ENCODE assay signal across 16 cellular contexts in genomic region chr4:24104173-24104572, GRCh38.
A peak's percentile ranks its signal among the peaks of the same experiment; 100 is the strongest.
DNase-seq lines count a peak whose midpoint lies in the region; ATAC-seq and TF ChIP-seq lines count a peak whose summit lies in the region.
"Had no signal": no experiment of that assay in that cellular context is flagged by ENCODE, and none has a peak within 500 bp of the region (broad histone marks: within the 10 kb centered on the region; RNA-seq: fewer than 3 reads in every experiment).

No MANE protein-coding gene starts in this region.

- DNase-seq in left ventricle myocardium inferior (no peak), sciatic nerve (ENCODE audit: low spot score) (no peak), HEK293T (ENCODE audit: extremely low spot score) (no peak)
- DNase-seq: body of pancreas; DMS79 treated with DMSO at 0.1 percent for 48 hours; KBM-7; NCI-H526 treated with DMSO at 0.1 percent for 48 hours; pancreas; stimulated activated CD4-positive, alpha-beta T cell treated with anti-CD3 and anti-CD28 coated beads, Interleukin-2, amount 100 ng/mL, for 24 hours had no signal

- H3K27me3 Mint-ChIP-seq in brain, result no peaks in the 10 kb centered on the region

- POLR2A ChIA-PET in HEK293 (lab: Yijun Ruan, JAX), result no interaction called here
- POLR2A ChIA-PET in HEK293T (lab: Yijun Ruan, JAX), result no interaction called here

- 0 out of 2 replicates have a peak overlapping the region, but pooled peaks have one; percentile 17 for H3K27ac ChIP-seq in HEK293 (ENCODE audit: extremely low read depth, low read depth, low read length)
- H3K27ac ChIP-seq in left ventricle myocardium inferior (replicated peaks), result peak overlapping the region; percentile 51
- H3K27ac ChIP-seq: BLaER1 treated with 17β-estradiol and CSF1 and Interleukin-3, amounts not matched to agents 10 nM and 100 nM; body of pancreas; pancreas; RWPE1 had no signal

- peaks cover 30% of the 10 kb centered on the region for H3K4me1 Mint-ChIP-seq in brain

- peak; percentile 44 for ATAC-seq in sciatic nerve
- no peak for ATAC-seq in GM21786 (IDR thresholded peaks at IDR 0.05; ENCODE audit: unreplicated experiment)
- ATAC-seq in GM21528 (IDR thresholded peaks at IDR 0.05; ENCODE audit: low FRiP score, unreplicated experiment), result no peak
- ATAC-seq in GM21390 (IDR thresholded peaks at IDR 0.05; ENCODE audit: unreplicated experiment), result no peak
- ATAC-seq: body of pancreas, pancreas had no signal

- H3K4me3 ChIP-seq in HEK293 (ENCODE audit: low read depth, low read length), result no peak overlapping the region
- no peak overlapping the region for H3K4me3 ChIP-seq in left ventricle myocardium inferior
- H3K4me3 ChIP-seq: BLaER1 treated with 17β-estradiol and CSF1 and Interleukin-3, amounts not matched to agents 10 nM and 100 nM; body of pancreas; pancreas had no signal

- TF ChIP-seq CTCF in HEK293 (tag by site-specific recombination; IDR thresholded peaks at IDR 0.05) (no peak), brain (conservative IDR thresholded peaks at IDR 0.05) (no peak), left ventricle myocardium inferior (IDR thresholded peaks at IDR 0.05; ENCODE audit: borderline replicate concordance) (no peak)

- CTCF ChIA-PET in HEK293 (lab: Yijun Ruan, JAX) (interaction anchor here (0.8 kb wide), 1 partner anchor 79 kb away, joined by 5 read pairs; no protein-coding TSS in a partner anchor), HEK293T (lab: Yijun Ruan, JAX) (no interaction called here)

- H3K9me3 ChIP-seq in HEK293 (ENCODE audit: control insufficient read depth, insufficient read depth, low read depth, low read length), result no peaks in the 10 kb centered on the region
- no peaks in the 10 kb centered on the region for H3K9me3 ChIP-seq in left ventricle myocardium inferior (replicated peaks)
- H3K9me3 ChIP-seq: BLaER1 treated with 17β-estradiol and CSF1 and Interleukin-3, amounts not matched to agents 10 nM and 100 nM; body of pancreas; pancreas had no signal

- no peaks in the 10 kb centered on the region for H3K36me3 ChIP-seq in HEK293 (ENCODE audit: control insufficient read depth in 2 of 2, insufficient read depth in 1 of 2, low read length in 2 of 2)
- no peaks in the 10 kb centered on the region for H3K36me3 ChIP-seq in left ventricle myocardium inferior
- H3K36me3 ChIP-seq: BLaER1 treated with 17β-estradiol and CSF1 and Interleukin-3, amounts not matched to agents 10 nM and 100 nM; pancreas had no signal

- H3K36me3 Mint-ChIP-seq in brain, result no peaks in the 10 kb centered on the region

- H3K27me3 ChIP-seq in left ventricle myocardium inferior (ENCODE audit: low read depth), result no peaks in the 10 kb centered on the region
- H3K27me3 ChIP-seq: BLaER1 treated with 17β-estradiol and CSF1 and Interleukin-3, amounts not matched to agents 10 nM and 100 nM; body of pancreas; pancreas had no signal

- peak overlapping the region in 1 of 5 experiments; percentile 64 for H3K4me3 Mint-ChIP-seq in brain

- H3K27ac Mint-ChIP-seq in brain, result peak overlapping the region in 4 of 5 experiments; percentile 2 to 79 (median 67)

- H3K9me3 Mint-ChIP-seq in brain, result no peaks in the 10 kb centered on the region

- intact Hi-C loops in left ventricle myocardium inferior (cut with micrococcal nuclease), result no loop called here
- intact Hi-C loops in sciatic nerve (cut with DNase I), result no loop called here

- H3K4me1 ChIP-seq in HEK293 (ENCODE audit: control insufficient read depth, insufficient read depth, low read length) (peaks cover 6% of the 10 kb centered on the region), left ventricle myocardium inferior (peaks cover 28% of the 10 kb centered on the region)
- H3K4me1 ChIP-seq: pancreas had no signal

TF ChIP-seq in HEK293, 187 proteins besides CTCF, POLR2A, EP300 and RAD21 (continues in another document):
- TF ChIP-seq, protein P1, sequence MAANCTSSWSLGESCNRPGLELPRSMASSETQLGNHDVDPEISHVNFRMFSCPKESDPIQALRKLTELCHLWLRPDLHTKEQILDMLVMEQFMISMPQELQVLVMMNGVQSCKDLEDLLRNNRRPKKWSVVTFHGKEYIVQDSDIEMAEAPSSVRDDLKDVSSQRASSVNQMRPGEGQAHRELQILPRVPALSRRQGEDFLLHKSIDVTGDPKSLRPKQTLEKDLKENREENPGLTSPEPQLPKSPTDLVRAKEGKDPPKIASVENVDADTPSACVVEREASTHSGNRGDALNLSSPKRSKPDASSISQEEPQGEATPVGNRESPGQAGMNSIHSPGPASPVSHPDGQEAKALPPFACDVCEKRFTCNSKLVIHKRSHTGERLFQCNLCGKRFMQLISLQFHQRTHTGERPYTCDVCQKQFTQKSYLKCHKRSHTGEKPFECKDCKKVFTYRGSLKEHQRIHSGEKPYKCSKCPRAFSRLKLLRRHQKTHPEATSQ (tag by site-specific recombination; IDR thresholded peaks at IDR 0.05), result no peak
- TF ChIP-seq PRDM10 (tag by site-specific recombination; IDR thresholded peaks at IDR 0.05), result no peak
- no peak for TF ChIP-seq MYNN (tag by site-specific recombination; IDR thresholded peaks at IDR 0.05; ENCODE audit: borderline replicate concordance)

TF ChIP-seq in HEK293T, 16 proteins besides CTCF, POLR2A, EP300 and RAD21:
- TF ChIP-seq L3MBTL2 (conservative IDR thresholded peaks at IDR 0.05) (no peak), LEF1 (IDR thresholded peaks at IDR 0.05; ENCODE audit: borderline replicate concordance) (no peak), SP1 (IDR thresholded peaks at IDR 0.05) (no peak), ELF4 (IDR thresholded peaks at IDR 0.05) (no peak), CTBP1 (IDR thresholded peaks at IDR 0.05; ENCODE audit: borderline replicate concordance) (no peak)
- TF ChIP-seq, protein P2, sequence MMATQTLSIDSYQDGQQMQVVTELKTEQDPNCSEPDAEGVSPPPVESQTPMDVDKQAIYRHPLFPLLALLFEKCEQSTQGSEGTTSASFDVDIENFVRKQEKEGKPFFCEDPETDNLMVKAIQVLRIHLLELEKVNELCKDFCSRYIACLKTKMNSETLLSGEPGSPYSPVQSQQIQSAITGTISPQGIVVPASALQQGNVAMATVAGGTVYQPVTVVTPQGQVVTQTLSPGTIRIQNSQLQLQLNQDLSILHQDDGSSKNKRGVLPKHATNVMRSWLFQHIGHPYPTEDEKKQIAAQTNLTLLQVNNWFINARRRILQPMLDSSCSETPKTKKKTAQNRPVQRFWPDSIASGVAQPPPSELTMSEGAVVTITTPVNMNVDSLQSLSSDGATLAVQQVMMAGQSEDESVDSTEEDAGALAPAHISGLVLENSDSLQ (IDR thresholded peaks at IDR 0.05), result no peak
TF ChIP-seq in HEK293T: peak in this region for 0.
